Comparison of ENCODE assay signal across 21 cellular contexts in the genomic region with DNA sequence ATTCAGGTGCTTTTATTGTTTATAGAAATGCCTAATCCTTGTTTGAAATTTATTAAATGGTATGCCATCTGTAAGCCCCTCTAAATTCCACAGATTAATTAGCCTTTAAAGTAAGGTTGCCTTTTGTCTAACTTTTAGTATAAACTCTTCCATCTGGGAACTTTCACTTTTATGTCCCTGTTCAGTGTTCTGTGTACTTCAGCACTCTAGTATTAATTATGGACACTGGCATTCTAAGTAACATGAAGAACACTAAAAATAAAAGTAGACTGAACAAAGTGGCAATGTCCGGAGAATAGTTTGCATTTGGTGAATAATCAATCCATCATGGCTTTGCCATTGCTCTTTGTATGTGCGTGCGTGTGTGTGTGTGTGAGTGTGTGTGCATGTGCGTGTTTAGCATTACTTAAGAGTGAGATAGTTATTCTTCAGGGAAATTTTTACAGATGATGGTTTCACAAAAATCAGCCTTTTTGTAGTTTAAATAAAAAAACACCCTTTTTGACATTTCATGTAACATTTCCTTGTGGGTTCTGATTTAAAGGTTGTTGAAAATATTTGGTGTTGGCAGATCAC.
"Had no signal": no experiment of that assay in that cellular context is flagged by ENCODE, and none has a peak within 500 bp of the region (broad histone marks: within the 10 kb centered on the region; RNA-seq: fewer than 3 reads in every experiment).

No MANE protein-coding gene starts in this region.

- H3K27me3 ChIP-seq: adrenal gland, body of pancreas, foreskin keratinocyte, right lobe of liver, upper lobe of left lung, vagina had no signal

- DNase-seq: activated CD4-positive, alpha-beta T cell treated with anti-CD3 and anti-CD28 coated beads for 36 hours; activated CD4-positive, CD25-positive, alpha-beta regulatory T cell; activated CD8-positive, alpha-beta memory T cell treated with anti-CD3 and anti-CD28 coated beads, Interleukin-2, amount 10 ng/mL, durations not matched to agents 7 days and 5 days; activated CD8-positive, alpha-beta T cell treated with anti-CD3 and anti-CD28 coated beads, Interleukin-2, amount 10 ng/mL, durations not matched to agents 7 days and 5 days; activated naive CD4-positive, alpha-beta T cell treated with Interleukin-2 at 50 U/mL for 16 hours; activated naive CD8-positive, alpha-beta T cell treated with anti-CD3 and anti-CD28 coated beads for 36 hours; activated T-cell treated with anti-CD3 and anti-CD28 coated beads, Interleukin-2, amount 50 U/mL, for 72 hours; adrenal gland; aorta; body of pancreas; effector CD8-positive, alpha-beta T cell; foreskin keratinocyte; islet precursor cell; right lobe of liver; stimulated activated CD4-positive, alpha-beta T cell treated with anti-CD3 and anti-CD28 coated beads, Interleukin-12 subunit alpha, Interleukin-12 subunit beta, amount 100 ng/mL, for 4 hours; stimulated activated CD4-positive, alpha-beta T cell treated with anti-CD3 and anti-CD28 coated beads, Interleukin-4, amount 100 ng/mL, for 1 hour; stimulated activated naive CD8-positive, alpha-beta T cell treated with anti-CD3 and anti-CD28 coated beads, Interleukin-15, Interleukin-2, amounts not matched to agents 100 U/mL and 50 U/mL, for 24 hours had no signal

- H3K27ac ChIP-seq: adrenal gland, body of pancreas, foreskin keratinocyte, right lobe of liver, thoracic aorta, upper lobe of left lung, vagina had no signal

- H3K4me3 ChIP-seq: adrenal gland, body of pancreas, right lobe of liver, thoracic aorta, upper lobe of left lung, vagina had no signal

- H3K4me1 ChIP-seq: foreskin keratinocyte, upper lobe of left lung, vagina had no signal

- ATAC-seq: activated CD4-positive, alpha-beta T cell treated with anti-CD3 and anti-CD28 coated beads for 36 hours; activated CD8-positive, alpha-beta memory T cell treated with anti-CD3 and anti-CD28 coated beads, Interleukin-2, amount 10 ng/mL, durations not matched to agents 7 days and 5 days; activated CD8-positive, alpha-beta T cell treated with anti-CD3 and anti-CD28 coated beads, Interleukin-2, amount 10 ng/mL, durations not matched to agents 7 days and 5 days; activated T-cell treated with anti-CD3 and anti-CD28 coated beads, Interleukin-2, amount 50 U/mL, for 72 hours; body of pancreas; foreskin keratinocyte; natural killer cell treated with Interleukin-12 subunit alpha and Interleukin-12 subunit beta and Interleukin-15 and Interleukin-18, amount 100 ng/mL, for 72 hours; stimulated activated naive CD8-positive, alpha-beta T cell treated with anti-CD3 and anti-CD28 coated beads, Interleukin-15, Interleukin-2, amounts not matched to agents 100 U/mL and 50 U/mL, for 24 hours had no signal

- H3K9me3 ChIP-seq: adrenal gland, body of pancreas, right lobe of liver, thoracic aorta, upper lobe of left lung, vagina had no signal
